Comparison of ENCODE assay signal across 18 cellular contexts in genomic region chr2:125491663-125492062, GRCh38.
DNase-seq lines count a peak whose midpoint lies in the region; ATAC-seq, FAIRE-seq and TF ChIP-seq lines count a peak whose summit lies in the region.
"Had no signal": no experiment of that assay in that cellular context is flagged by ENCODE, and none has a peak within 500 bp of the region (broad histone marks: within the 10 kb centered on the region; RNA-seq: fewer than 3 reads in every experiment).

No MANE protein-coding gene starts in this region.

- no TSS peak for BruUV-seq in GM12878 (replicated peaks; lab: Mats Ljungman, UMichigan)

- no peaks in the 10 kb centered on the region for H3K36me3 Mint-ChIP-seq in activated naive CD8-positive, alpha-beta T cell treated with anti-CD3 and anti-CD28 coated beads, Interleukin-2, amount 50 U/mL, for 24 hours (ENCODE audit: low read depth)
- H3K36me3 Mint-ChIP-seq: CD4-positive, CD25-positive, alpha-beta regulatory T cell; CD8-positive, alpha-beta T cell had no signal

- SMC1A ChIA-PET in GM12878 (lab: Charles Lee; ENCODE audit: uncharacterized antibody, unreplicated experiment): no interaction called here

- H4K20me1 ChIP-seq in KMS-11 (ENCODE audit: insufficient read depth): no peaks in the 10 kb centered on the region
- no peaks in the 10 kb centered on the region for H4K20me1 ChIP-seq in GM12878 (ENCODE audit: control insufficient read depth, insufficient read depth)

- H3K27me3 ChIP-seq in KMS-11 (ENCODE audit: insufficient read depth, low read depth) (no peaks in the 10 kb centered on the region), GM12878 (replicated peaks in 1 of 2; ENCODE audit: control insufficient read depth in 2 of 2, insufficient read depth in 2 of 2, low read length in 1 of 2) (no peaks in the 10 kb centered on the region)

- in situ Hi-C loops in GM12878 (cut with MboI): no loop called here

- CTCF ChIA-PET in GM12878 (lab: Yijun Ruan, JAX): no interaction called here

- FAIRE-seq in GM12878 (lab: Jason Lieb, UNC): peak; percentile 91
- FAIRE-seq: G401.6, GM12891, H54 had no signal

- no peaks in the 10 kb centered on the region for H3K36me3 ChIP-seq in KMS-11 (ENCODE audit: insufficient read depth)
- no peaks in the 10 kb centered on the region for H3K36me3 ChIP-seq in GM12878 (ENCODE audit: control insufficient read depth in 2 of 2, insufficient read depth in 2 of 2, low read length in 1 of 2)
- H3K36me3 ChIP-seq: HAP-1 had no signal

- POLR2A ChIA-PET in GM12878 (lab: Charles Lee): no interaction called here

- no peak for TF ChIP-seq RAD21 in GM12878 (IDR thresholded peaks at IDR 0.05; ENCODE audit: insufficient read depth, low read depth, low read length)

- no peak for DNase-seq in GM12878 (ENCODE audit: low read depth, low spot score)
- no peak for DNase-seq in mesenteric fat pad (ENCODE audit: low spot score)
- no peak for DNase-seq in CD1c-positive myeloid dendritic cell (ENCODE audit: extremely low spot score)
- no peak for DNase-seq in activated naive CD8-positive, alpha-beta T cell treated with anti-CD3 and anti-CD28 coated beads, Interleukin-2, amount 50 U/mL, for 24 hours
- DNase-seq: C1 segment of cervical spinal cord; Caco-2; CD4-positive, CD25-positive, alpha-beta regulatory T cell; CD8-positive, alpha-beta T cell; DMS153; DND-41; GOT3; HFFc6 had no signal

- RAD21 ChIA-PET in GM12878 (lab: Charles Lee; ENCODE audit: unreplicated experiment): no interaction called here

- H3K27ac Mint-ChIP-seq in activated naive CD8-positive, alpha-beta T cell treated with anti-CD3 and anti-CD28 coated beads, Interleukin-2, amount 50 U/mL, for 24 hours: no peak overlapping the region
- H3K27ac Mint-ChIP-seq: CD4-positive, CD25-positive, alpha-beta regulatory T cell; CD8-positive, alpha-beta T cell; HFFc6 had no signal

- H3K4me3 Mint-ChIP-seq in activated naive CD8-positive, alpha-beta T cell treated with anti-CD3 and anti-CD28 coated beads, Interleukin-2, amount 50 U/mL, for 24 hours: no peak overlapping the region
- H3K4me3 Mint-ChIP-seq: CD4-positive, CD25-positive, alpha-beta regulatory T cell; CD8-positive, alpha-beta T cell; HFFc6 had no signal

- H3K9ac ChIP-seq in KMS-11 (no peak overlapping the region), GM12878 (ENCODE audit: control insufficient read depth, insufficient read depth, low read length) (no peak overlapping the region)

- peaks cover 17% of the 10 kb centered on the region for H3K4me1 ChIP-seq in KMS-11 (ENCODE audit: low read depth, poor library complexity, severe bottlenecking)
- H3K4me1 ChIP-seq in GM12878 (ENCODE audit: control insufficient read depth, insufficient read depth, low read length): no peaks in the 10 kb centered on the region
- H3K4me1 ChIP-seq: Caco-2, HAP-1 had no signal

- H3K4me1 Mint-ChIP-seq in activated naive CD8-positive, alpha-beta T cell treated with anti-CD3 and anti-CD28 coated beads, Interleukin-2, amount 50 U/mL, for 24 hours: no peaks in the 10 kb centered on the region
- H3K4me1 Mint-ChIP-seq: CD4-positive, CD25-positive, alpha-beta regulatory T cell had no signal

- no peak overlapping the region for H3K4me3 ChIP-seq in KMS-11 (IDR thresholded peaks at IDR 0.05; ENCODE audit: insufficient read depth, low read depth, low read length)
- no peak overlapping the region for H3K4me3 ChIP-seq in GM12878
- H3K4me3 ChIP-seq: HAP-1 had no signal

- intact Hi-C loops in GM12878 (cut with micrococcal nuclease; ENCODE audit: unreplicated experiment): no loop called here

- H3K9me3 ChIP-seq in GM12878 (replicated peaks; ENCODE audit: control insufficient read depth, insufficient read depth, low read length): no peaks in the 10 kb centered on the region; the same call in 2 of the 3 replicates
- H3K9me3 ChIP-seq: Caco-2, HAP-1 had no signal

- ATAC-seq in GM18867 (IDR thresholded peaks at IDR 0.05; ENCODE audit: unreplicated experiment): peak; percentile 75
- no peak; the same call in 2 of the 3 replicates for ATAC-seq in GM12878
- no peak for ATAC-seq in activated naive CD8-positive, alpha-beta T cell treated with anti-CD3 and anti-CD28 coated beads, Interleukin-2, amount 50 U/mL, for 24 hours
- ATAC-seq: CD8-positive, alpha-beta T cell had no signal

- TF ChIP-seq POLR2A in GM12878 (IDR thresholded peaks at IDR 0.05; ENCODE audit: low read depth, low read length): no peak

- H3K9me3 Mint-ChIP-seq in activated naive CD8-positive, alpha-beta T cell treated with anti-CD3 and anti-CD28 coated beads, Interleukin-2, amount 50 U/mL, for 24 hours: peaks cover 23% of the 10 kb centered on the region

- H3K4me2 ChIP-seq in KMS-11: peak overlapping the region; percentile 33; the same call in 1 of the 2 replicates
- no peak overlapping the region for H3K4me2 ChIP-seq in GM12878 (ENCODE audit: control insufficient read depth, insufficient read depth)

- 36% methylated on average over 3 of the region's 3 CpGs for WGBS in GM12878 (ENCODE audit: insufficient coverage, insufficient replicate concordance, low lambda C conversion rate, missing lambda C conversion rate)

- no peak for TF ChIP-seq CTCF in KMS-11 (conservative IDR thresholded peaks at IDR 0.05; ENCODE audit: low read depth, low read length)
- TF ChIP-seq CTCF in GM12878 (IDR thresholded peaks at IDR 0.05 in 2 of 3, conservative IDR thresholded peaks at IDR 0.05 in 1 of 3; ENCODE audit: control insufficient read depth in 2 of 3, extremely low read depth in 1 of 3, insufficient read depth in 1 of 3, low read depth in 3 of 3, low read length in 3 of 3): no peak

- peak overlapping the region; percentile 21; the same call in 1 of the 2 replicates for H3K27ac ChIP-seq in KMS-11
- no peak overlapping the region for H3K27ac ChIP-seq in GM12878 (ENCODE audit: control insufficient read depth, insufficient read depth)

- no peak for TF ChIP-seq EP300 in GM12878 (IDR thresholded peaks at IDR 0.05; ENCODE audit: borderline replicate concordance in 1 of 2, control insufficient read depth in 1 of 2, low read depth in 2 of 2, low read length in 2 of 2)

- no peaks in the 10 kb centered on the region for H3K27me3 Mint-ChIP-seq in activated naive CD8-positive, alpha-beta T cell treated with anti-CD3 and anti-CD28 coated beads, Interleukin-2, amount 50 U/mL, for 24 hours
- H3K27me3 Mint-ChIP-seq: CD4-positive, CD25-positive, alpha-beta regulatory T cell had no signal

- H2AFZ ChIP-seq in KMS-11 (ENCODE audit: low read depth): no peak overlapping the region
- H2AFZ ChIP-seq in GM12878 (ENCODE audit: control insufficient read depth, low read depth, low read length): no peak overlapping the region

- H3K79me2 ChIP-seq in KMS-11 (ENCODE audit: insufficient read depth, low read depth) (no peaks in the 10 kb centered on the region), GM12878 (ENCODE audit: control insufficient read depth, insufficient read depth, low read length) (no peaks in the 10 kb centered on the region)

TF ChIP-seq in GM12878, 131 proteins besides CTCF, POLR2A, EP300 and RAD21:
- no peak for TF ChIP-seq CREM (IDR thresholded peaks at IDR 0.05; ENCODE audit: low read depth)
- TF ChIP-seq RUNX3 (IDR thresholded peaks at IDR 0.05; ENCODE audit: low read length): no peak
- TF ChIP-seq SMAD1 (IDR thresholded peaks at IDR 0.05; ENCODE audit: low read depth, partially characterized antibody): no peak
- TF ChIP-seq ZSCAN29 (IDR thresholded peaks at IDR 0.05): no peak
